8 cellular contexts compared by ENCODE assay signal in the genomic region with DNA sequence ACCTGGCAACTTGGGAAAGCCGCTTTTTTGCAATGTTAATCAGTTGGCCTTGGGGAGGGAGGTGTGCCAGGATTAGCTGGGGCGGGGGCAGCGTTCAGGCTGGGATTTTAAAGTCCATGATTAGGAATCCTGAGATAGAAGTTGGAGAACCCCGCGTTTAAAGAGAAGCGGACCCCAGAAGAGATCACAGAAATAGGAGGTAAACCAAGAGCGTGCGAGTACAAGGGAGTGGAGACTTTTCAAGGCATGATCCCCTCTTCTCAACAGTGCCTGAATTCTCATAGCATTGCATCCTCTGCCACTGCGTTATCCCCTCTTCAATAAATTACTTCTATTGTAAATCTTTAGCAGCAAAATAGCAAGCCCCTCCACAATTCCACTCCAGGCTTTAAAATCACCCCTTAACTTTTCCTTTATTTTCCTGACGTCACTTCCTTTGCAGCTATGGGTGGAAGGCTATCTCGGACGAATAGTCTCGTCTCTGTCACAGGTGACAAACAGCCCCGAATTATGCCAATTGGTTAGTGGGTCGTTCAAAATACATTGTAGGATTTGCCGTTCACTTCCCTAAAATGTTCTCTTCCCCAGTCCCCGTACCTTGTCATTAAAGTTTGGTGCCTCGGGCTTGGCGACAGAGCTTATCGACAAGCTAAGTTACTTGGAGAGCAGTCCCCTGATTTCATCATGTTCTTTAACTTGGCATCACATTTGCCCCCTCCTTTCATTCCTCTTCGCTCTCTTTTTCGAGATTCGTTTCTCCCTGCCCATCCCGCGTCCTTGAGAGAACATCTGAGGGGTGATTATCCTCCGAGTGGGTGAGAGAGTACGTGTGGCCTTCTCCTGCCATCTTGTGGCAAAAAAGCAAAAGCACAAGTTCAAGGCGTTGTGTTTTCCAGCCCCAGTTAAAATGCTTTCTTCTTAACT. TPM values are rescaled to one million over a fixed set of nuclear protein-coding genes. Genes with fewer than 3 reads are reported as not detected.
DNase-seq lines count a peak whose midpoint lies in the region; ATAC-seq, FAIRE-seq and TF ChIP-seq lines count a peak whose summit lies in the region.

No MANE protein-coding gene starts in this region.

- DNase-seq in G401 (ENCODE audit: low spot score) = peak; percentile 91
- DNase-seq in RCC 7860 (ENCODE audit: low spot score) = peak; percentile 66
- peak; percentile 75 for DNase-seq in activated naive CD4-positive, alpha-beta T cell treated with anti-CD3 and anti-CD28 coated beads for 36 hours
- DNase-seq in frontal cortex (ENCODE audit: low spot score in 2 of 2) = peak; percentile 73 to 77
- DNase-seq in neural crest cell (ENCODE audit: low read depth, low spot score) = peak; percentile 46
- DNase-seq in urothelium cell line (ENCODE audit: low spot score) = peak; percentile 83

- H3K27ac Mint-ChIP-seq in activated naive CD4-positive, alpha-beta T cell treated with anti-CD3 and anti-CD28 coated beads for 36 hours = no peak overlapping the region
- H3K27ac Mint-ChIP-seq in neural crest cell (ENCODE audit: unreplicated experiment) = no peak overlapping the region

- no peaks in the 10 kb centered on the region for H3K27me3 Mint-ChIP-seq in activated naive CD4-positive, alpha-beta T cell treated with anti-CD3 and anti-CD28 coated beads for 36 hours (ENCODE audit: low read depth)
- peaks cover 15% of the 10 kb centered on the region for H3K27me3 Mint-ChIP-seq in neural crest cell (ENCODE audit: low read depth)

- H3K4me3 Mint-ChIP-seq in activated naive CD4-positive, alpha-beta T cell treated with anti-CD3 and anti-CD28 coated beads for 36 hours = no peak overlapping the region
- no peak overlapping the region for H3K4me3 Mint-ChIP-seq in neural crest cell

- H3K9me3 Mint-ChIP-seq in activated naive CD4-positive, alpha-beta T cell treated with anti-CD3 and anti-CD28 coated beads for 36 hours = no peaks in the 10 kb centered on the region
- H3K9me3 Mint-ChIP-seq in neural crest cell = no peaks in the 10 kb centered on the region

- no peak for ATAC-seq in HG02885 (IDR thresholded peaks at IDR 0.05; ENCODE audit: poor library complexity, unreplicated experiment)

- intact Hi-C loops in activated naive CD4-positive, alpha-beta T cell treated with anti-CD3 and anti-CD28 coated beads for 36 hours (cut with micrococcal nuclease) = loop anchor here (1.0 to 10.0 kb wide), 16 partner anchors 7 to 1870 kb away; a partner anchor contains a TSS

- TF ChIP-seq CTCF in LNCAP (IDR thresholded peaks at IDR 0.05) (peak; percentile 74), neural crest cell (conservative IDR thresholded peaks at IDR 0.05) (peak; percentile 83)

- CTCF ChIA-PET in activated naive CD4-positive, alpha-beta T cell treated with anti-CD3 and anti-CD28 coated beads for 36 hours (lab: Charles Lee) = interaction anchor here (0.6 to 4.3 kb wide), 23 partner anchors 23 to 1362 kb away, joined by 3 to 35 read pairs (median 4); a partner anchor contains a TSS

- H3K4me1 Mint-ChIP-seq in activated naive CD4-positive, alpha-beta T cell treated with anti-CD3 and anti-CD28 coated beads for 36 hours (ENCODE audit: low read depth) = peaks cover 20% of the 10 kb centered on the region
- peaks cover 27% of the 10 kb centered on the region for H3K4me1 Mint-ChIP-seq in neural crest cell

- peaks cover 9% of the 10 kb centered on the region for H3K36me3 Mint-ChIP-seq in activated naive CD4-positive, alpha-beta T cell treated with anti-CD3 and anti-CD28 coated beads for 36 hours (ENCODE audit: low read depth)
- H3K36me3 Mint-ChIP-seq in neural crest cell (ENCODE audit: low read depth) = peaks cover 8% of the 10 kb centered on the region

- peak; percentile 23 for FAIRE-seq in RCC 7860 (lab: Jason Lieb, UNC)
- FAIRE-seq in frontal cortex (lab: Jason Lieb, UNC) = no peak
- no peak for FAIRE-seq in urothelium cell line (lab: Jason Lieb, UNC)

- in situ Hi-C loops in G401 (cut with HindIII; ENCODE audit: low sequenced_read_pairs) = no loop called here

RNA-seq across cellular contexts. Expression of gene OR2B2, which starts 17.1 kb away (rescaled TPM):
- total RNA-seq in G401 (2014; rRNA removed; shearing (Covaris generic)) = not detected in 2 replicates
- total RNA-seq in activated naive CD4-positive, alpha-beta T cell treated with anti-CD3 and anti-CD28 coated beads for 36 hours = not detected
- total RNA-seq in frontal cortex (not detected), neural crest cell (not detected in 2 replicates)
